Comparison of ENCODE assay signal across 8 cellular contexts in the genomic region with DNA sequence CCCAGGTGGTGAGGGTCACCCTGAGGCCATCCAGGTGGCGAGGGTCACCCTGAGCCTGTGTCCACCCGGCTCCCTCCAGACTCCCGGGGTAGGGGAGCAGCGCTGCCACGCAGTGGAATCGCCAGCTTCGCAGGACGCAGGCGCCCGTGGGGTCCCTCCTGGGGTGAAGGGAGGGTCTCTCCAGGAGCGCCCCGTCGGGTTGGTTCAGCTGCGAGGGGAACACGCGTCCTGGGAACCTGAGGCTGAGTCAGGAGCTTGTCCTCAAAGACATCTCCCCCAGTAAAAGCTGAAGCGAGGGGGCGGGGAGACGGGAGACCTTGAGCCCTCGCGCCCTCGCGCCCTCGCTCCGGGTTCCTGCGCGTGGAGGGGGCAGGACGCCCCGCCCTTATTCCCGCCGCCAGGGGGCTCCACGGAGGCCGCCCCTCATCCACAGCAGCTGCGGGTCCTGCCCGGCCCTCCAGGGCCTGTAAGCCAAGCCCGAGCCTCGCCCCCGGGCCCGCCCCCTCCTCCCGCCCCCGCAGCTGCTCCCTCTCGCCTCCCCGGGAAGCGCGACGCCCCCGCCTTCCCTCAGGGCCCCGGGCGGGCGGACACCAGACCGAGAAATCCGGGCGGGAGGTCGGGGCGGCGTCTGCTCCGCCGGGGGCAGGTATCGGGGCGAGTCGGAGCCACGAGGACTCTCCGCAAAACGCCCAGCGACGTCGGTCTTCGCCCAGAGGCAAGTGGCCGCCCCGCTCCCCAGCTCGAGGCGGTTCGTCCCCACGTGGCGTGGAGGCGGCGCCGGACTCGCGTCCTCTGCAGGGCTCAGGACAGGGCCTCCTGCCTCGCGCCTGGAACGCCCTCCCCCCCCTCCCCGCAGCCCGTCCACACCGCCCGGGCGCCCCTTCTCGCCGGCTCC. TPM values are rescaled to one million over a fixed set of nuclear protein-coding genes. Genes with fewer than 3 reads are reported as not detected.
DNase-seq lines count a peak whose midpoint lies in the region; ATAC-seq and TF ChIP-seq lines count a peak whose summit lies in the region.

No MANE protein-coding gene starts in this region.

- H3K27me3 ChIP-seq in psoas muscle (ENCODE audit: insufficient read depth in 3 of 3, low read length in 2 of 3), result peaks cover 0 to 28% (median 2%) of the 10 kb centered on the region in 3 donors

- H3K36me3 Mint-ChIP-seq in WTC11 (peaks cover 7% of the 10 kb centered on the region), glutamatergic neuron (ENCODE audit: unreplicated experiment) (peaks cover 28% of the 10 kb centered on the region)

- H3K4me1 ChIP-seq in psoas muscle, result no peaks in the 10 kb centered on the region

- peak; percentile 87 for ATAC-seq in WTC11
- ATAC-seq in psoas muscle, result peak; percentile 37 to 83 (median 67)
- no peak for ATAC-seq in GM21526 (IDR thresholded peaks at IDR 0.05; ENCODE audit: low FRiP score, unreplicated experiment)
- no peak for ATAC-seq in HG03378 (IDR thresholded peaks at IDR 0.05; ENCODE audit: unreplicated experiment)
- ATAC-seq in GM21529 (IDR thresholded peaks at IDR 0.05; ENCODE audit: unreplicated experiment), result no peak

- intact Hi-C loops in psoas muscle (cut with DNase I), result no loop called here

- CTCF ChIA-PET in GM10248 (lab: Yijun Ruan, JAX) (interaction anchor here (1.7 to 3.9 kb wide), 4 partner anchors 9 to 53 kb away, joined by 5 to 16 read pairs (median 6); no protein-coding TSS in a partner anchor), WTC11 (lab: Charles Lee) (interaction anchor here (0.6 to 6.8 kb wide), 24 partner anchors 10 to 416 kb away, joined by 3 to 62 read pairs (median 4); partner anchors contain the start of genes IL17REL and MLC1)

- peak overlapping the region; percentile 62 for H3K4me3 ChIP-seq in psoas muscle

- POLR2A ChIA-PET in GM10248 (lab: Yijun Ruan, JAX), result interaction anchor here (0.6 kb wide), 1 partner anchor 12 kb away, joined by 9 read pairs; no protein-coding TSS in a partner anchor
- POLR2A ChIA-PET in WTC11 (lab: Charles Lee), result no interaction called here

- H3K27ac Mint-ChIP-seq in WTC11, result no peak overlapping the region
- H3K27ac Mint-ChIP-seq in glutamatergic neuron (ENCODE audit: unreplicated experiment), result no peak overlapping the region

- TF ChIP-seq CTCF in GM10248 (IDR thresholded peaks at IDR 0.05; ENCODE audit: control extremely low read depth, extremely low read depth, low read depth, missing control alignments), result peak; percentile 35
- peak; percentile 80 for TF ChIP-seq CTCF in WTC11 (IDR thresholded peaks at IDR 0.05)
- TF ChIP-seq CTCF in glutamatergic neuron (IDR thresholded peaks at IDR 0.05; ENCODE audit: partially characterized antibody, unreplicated experiment), result peak; percentile 64
- peak; percentile 37 for TF ChIP-seq CTCF in psoas muscle (IDR thresholded peaks at IDR 0.05)

- H3K27ac ChIP-seq in psoas muscle, result no peak overlapping the region

- H3K9me3 ChIP-seq in psoas muscle, result no peaks in the 10 kb centered on the region

- H3K27me3 Mint-ChIP-seq in WTC11 (ENCODE audit: low read depth) (peaks cover 43% of the 10 kb centered on the region), glutamatergic neuron (ENCODE audit: unreplicated experiment) (peaks cover 10% of the 10 kb centered on the region)

- H3K4me1 Mint-ChIP-seq in WTC11, result peaks cover 3% of the 10 kb centered on the region; the same call in 1 of the 2 replicates
- no peaks in the 10 kb centered on the region for H3K4me1 Mint-ChIP-seq in glutamatergic neuron (ENCODE audit: low read depth, unreplicated experiment)

- peak overlapping the region; percentile 41; the same call in 1 of the 2 replicates for H3K4me3 Mint-ChIP-seq in WTC11
- H3K4me3 Mint-ChIP-seq in glutamatergic neuron (ENCODE audit: unreplicated experiment), result no peak overlapping the region

- 9 to 21% (median 16%) methylated on average over 22 to 90 of the region's 90 CpGs for WGBS in psoas muscle, 3 donors

- peaks cover 17% of the 10 kb centered on the region for H3K9me3 Mint-ChIP-seq in WTC11
- peaks cover 14% of the 10 kb centered on the region for H3K9me3 Mint-ChIP-seq in glutamatergic neuron (ENCODE audit: unreplicated experiment)

- H3K36me3 ChIP-seq in psoas muscle (ENCODE audit: insufficient read depth in 1 of 2, low read depth in 1 of 2), result no peaks in the 10 kb centered on the region

- DNase-seq in GM10248 (ENCODE audit: extremely low spot score), result no peak
- DNase-seq in WTC11 (ENCODE audit: low spot score), result peak; percentile 66
- DNase-seq in glutamatergic neuron, result no peak
- DNase-seq in psoas muscle, result peak; percentile 23 to 61
- DNase-seq in DMS153 (lab: John Stamatoyannopoulos, UW), result no peak

TF ChIP-seq in WTC11, 78 proteins besides CTCF, POLR2A, EP300 and RAD21 (continues in another document):
- no peak for TF ChIP-seq MYBL2 (CRISPR knock-in tag; IDR thresholded peaks at IDR 0.05)
- TF ChIP-seq FOXP1 (CRISPR knock-in tag; IDR thresholded peaks at IDR 0.05; ENCODE audit: borderline replicate concordance), result peak; percentile 51; the same call in 1 of the 2 replicates
- no peak for TF ChIP-seq TEAD1 (CRISPR knock-in tag; IDR thresholded peaks at IDR 0.05)
- peak; percentile 73; the same call in 1 of the 2 replicates for TF ChIP-seq ESRRA (CRISPR knock-in tag; IDR thresholded peaks at IDR 0.05; ENCODE audit: borderline replicate concordance)
- TF ChIP-seq ZNF219 (CRISPR knock-in tag; IDR thresholded peaks at IDR 0.05; ENCODE audit: borderline replicate concordance), result 0 out of 2 replicates have a peak, but pooled peaks have one; percentile 32
- TF ChIP-seq ARID4B (CRISPR knock-in tag; IDR thresholded peaks at IDR 0.05; ENCODE audit: borderline replicate concordance), result no peak
- 0 out of 2 replicates have a peak, but pooled peaks have one; percentile 21 for TF ChIP-seq ZBTB21 (CRISPR knock-in tag; IDR thresholded peaks at IDR 0.05; ENCODE audit: borderline replicate concordance)
- TF ChIP-seq ZMAT4 (CRISPR knock-in tag; IDR thresholded peaks at IDR 0.05), result no peak
- TF ChIP-seq USF1 (CRISPR knock-in tag; IDR thresholded peaks at IDR 0.05), result peak; percentile 44
- TF ChIP-seq NR1H2 (CRISPR knock-in tag; IDR thresholded peaks at IDR 0.05), result no peak
- TF ChIP-seq E2F5 (CRISPR knock-in tag; IDR thresholded peaks at IDR 0.05), result 0 out of 2 replicates have a peak, but pooled peaks have one; percentile 22
- peak; percentile 56; the same call in 1 of the 2 replicates for TF ChIP-seq MAX (CRISPR knock-in tag; IDR thresholded peaks at IDR 0.05)

RNA-seq across cellular contexts. Expression of gene PIM3, which starts 22.8 kb away (rescaled TPM):
- total RNA-seq in WTC11 (2021) (42.9 to 45.7 TPM (median 44.3 TPM) in 3 replicates), glutamatergic neuron (ENCODE audit: unreplicated experiment) (32.3 TPM), psoas muscle (100 to 1,000 TPM in 2 of 4 donors, 10 to 100 TPM in 2; 40.5 to 128 (median 84.5) TPM)
- 10 to 100 TPM; 66.4 to 84.5 (median 79.0) TPM for polyA plus RNA-seq in psoas muscle

RNA-seq across cellular contexts. Expression of gene IL17REL, which starts 29.2 kb away (rescaled TPM):
- 0.23 to 0.34 TPM (median 0.24 TPM) in 3 replicates for total RNA-seq in WTC11 (2021)
- total RNA-seq in glutamatergic neuron (ENCODE audit: unreplicated experiment), result not detected
- total RNA-seq in psoas muscle, result not detected
- polyA plus RNA-seq in psoas muscle, result not detected

Comparison
In these comparisons a context has a peak if more than half of its experiments do, and no peak if none do; other contexts are left out.
1. DNase-seq: peak in WTC11 (single experiment) and psoas muscle (2 of 2); none in GM10248 (single experiment), glutamatergic neuron (single experiment) and DMS153 (single experiment).
2. ATAC-seq: peak in WTC11 (single experiment) and psoas muscle (4 of 4); none in GM21526 (single experiment), HG03378 (single experiment) and GM21529 (single experiment).
3. Peak in every context shown above with its lines, with median percentiles within 50 percentile points of each other: CTCF ChIP-seq.